In genomic region chr18:39571511-39571910, GRCh38 we compare ENCODE assay signal across 1 cellular context.
TF ChIP-seq lines count a peak whose summit lies in the region.

No MANE protein-coding gene starts in this region.

TF ChIP-seq in WTC11, 78 proteins besides CTCF, POLR2A, EP300 and RAD21 (continued from another document):
- no peak for TF ChIP-seq AR (CRISPR knock-in tag; IDR thresholded peaks at IDR 0.05)
- TF ChIP-seq NFE2L1 (CRISPR knock-in tag; IDR thresholded peaks at IDR 0.05), result no peak
- TF ChIP-seq E2F5 (CRISPR knock-in tag; IDR thresholded peaks at IDR 0.05), result no peak
- TF ChIP-seq USF1 (CRISPR knock-in tag; IDR thresholded peaks at IDR 0.05), result no peak
